9 cellular contexts compared by ENCODE assay signal in genomic region chr21:45556645-45557601, GRCh38. TPM values are rescaled to one million over a fixed set of nuclear protein-coding genes. Genes with fewer than 3 reads are reported as not detected.
DNase-seq lines count a peak whose midpoint lies in the region; ATAC-seq and TF ChIP-seq lines count a peak whose summit lies in the region.
"Had no signal": no experiment of that assay in that cellular context is flagged by ENCODE, and none has a peak within 500 bp of the region (broad histone marks: within the 10 kb centered on the region; RNA-seq: fewer than 3 reads in every experiment).

No MANE protein-coding gene starts in this region.

- no peaks in the 10 kb centered on the region for H3K9me3 Mint-ChIP-seq in activated naive CD4-positive, alpha-beta T cell treated with anti-CD3 and anti-CD28 coated beads for 36 hours
- no peaks in the 10 kb centered on the region for H3K9me3 Mint-ChIP-seq in T-helper 2 cell treated with Interferon-gamma antibody and Interleukin-4, amounts not matched to agents 5 μg/mL and 100 μg/mL, for 36 hours
- H3K9me3 Mint-ChIP-seq: activated T-helper 2 cell treated with anti-CD3 and anti-CD28 coated beads, Interferon-gamma antibody, Interleukin-2, Interleukin-4, amounts not matched to agents 10 μg/mL and 5 μg/mL and 100 μg/mL, durations not matched to agents 14 hours and 24 hours and 36 hours had no signal

- H4K20me1 ChIP-seq in PC-9 (ENCODE audit: insufficient read depth): no peaks in the 10 kb centered on the region

- H3K9me3 ChIP-seq in suprapubic skin (no peaks in the 10 kb centered on the region), PC-9 (ENCODE audit: insufficient read depth, low read depth) (no peaks in the 10 kb centered on the region)

- no peaks in the 10 kb centered on the region for H3K36me3 Mint-ChIP-seq in activated naive CD4-positive, alpha-beta T cell treated with anti-CD3 and anti-CD28 coated beads for 36 hours (ENCODE audit: low read depth)
- no peaks in the 10 kb centered on the region for H3K36me3 Mint-ChIP-seq in T-helper 2 cell treated with Interferon-gamma antibody and Interleukin-4, amounts not matched to agents 5 μg/mL and 100 μg/mL, for 36 hours (ENCODE audit: low read depth)

- peak; percentile 65 for ATAC-seq in left lobe of liver
- no peak for ATAC-seq in HG03378 (IDR thresholded peaks at IDR 0.05; ENCODE audit: unreplicated experiment)

- H3K27ac ChIP-seq in suprapubic skin (no peak overlapping the region), PC-9 (no peak overlapping the region)

- TF ChIP-seq EP300 in suprapubic skin (IDR thresholded peaks at IDR 0.05): no peak

- WGBS in suprapubic skin: 77% methylated on average over 15 of the region's 33 CpGs

- no peak for TF ChIP-seq POLR2A in suprapubic skin (IDR thresholded peaks at IDR 0.05)

- H3K27me3 Mint-ChIP-seq in activated naive CD4-positive, alpha-beta T cell treated with anti-CD3 and anti-CD28 coated beads for 36 hours (ENCODE audit: low read depth): no peaks in the 10 kb centered on the region
- peaks cover 2% of the 10 kb centered on the region for H3K27me3 Mint-ChIP-seq in T-helper 2 cell treated with Interferon-gamma antibody and Interleukin-4, amounts not matched to agents 5 μg/mL and 100 μg/mL, for 36 hours (ENCODE audit: low read depth)

- POLR2A ChIA-PET in PC-9 (lab: Charles Lee; ENCODE audit: unreplicated experiment): no interaction called here

- H3K4me3 Mint-ChIP-seq in activated naive CD4-positive, alpha-beta T cell treated with anti-CD3 and anti-CD28 coated beads for 36 hours: peak overlapping the region; percentile 15
- H3K4me3 Mint-ChIP-seq in T-helper 2 cell treated with Interferon-gamma antibody and Interleukin-4, amounts not matched to agents 5 μg/mL and 100 μg/mL, for 36 hours: peak overlapping the region; percentile 26

- peak; percentile 3 for DNase-seq in activated naive CD4-positive, alpha-beta T cell treated with anti-CD3 and anti-CD28 coated beads for 36 hours
- DNase-seq in activated naive CD4-positive, alpha-beta T cell treated with Interleukin-2 at 50 U/mL for 16 hours: no peak
- DNase-seq in T-helper 2 cell treated with Interferon-gamma antibody and Interleukin-4, amounts not matched to agents 5 μg/mL and 100 μg/mL, for 36 hours (ENCODE audit: low spot score): no peak
- DNase-seq in left lobe of liver (ENCODE audit: low spot score): peak; percentile 92
- DNase-seq in suprapubic skin (ENCODE audit: low spot score in 2 of 2): peak; percentile 61 to 80
- DNase-seq in kidney tubule cell (ENCODE audit: low spot score): no peak
- no peak for DNase-seq in PC-9

- H3F3A ChIP-seq in PC-9 (ENCODE audit: insufficient read depth, low read depth): no peaks in the 10 kb centered on the region

- H3K36me3 ChIP-seq in suprapubic skin (no peaks in the 10 kb centered on the region), PC-9 (ENCODE audit: low read depth) (no peaks in the 10 kb centered on the region)

- H3K4me1 ChIP-seq in suprapubic skin (peaks cover 16% of the 10 kb centered on the region), PC-9 (replicated peaks; ENCODE audit: insufficient read depth) (0 out of 2 replicates have a peak, but pooled peaks cover under 1% of the 10 kb centered on the region)

- H3K27me3 ChIP-seq in suprapubic skin (peaks cover 21% of the 10 kb centered on the region), PC-9 (ENCODE audit: insufficient read depth, low read depth) (peaks cover 31% of the 10 kb centered on the region)

- H3K9me2 ChIP-seq in PC-9 (ENCODE audit: insufficient read depth): no peaks in the 10 kb centered on the region

- no peak overlapping the region for H3K27ac Mint-ChIP-seq in activated naive CD4-positive, alpha-beta T cell treated with anti-CD3 and anti-CD28 coated beads for 36 hours
- no peak overlapping the region for H3K27ac Mint-ChIP-seq in T-helper 2 cell treated with Interferon-gamma antibody and Interleukin-4, amounts not matched to agents 5 μg/mL and 100 μg/mL, for 36 hours
- H3K27ac Mint-ChIP-seq: activated T-helper 2 cell treated with anti-CD3 and anti-CD28 coated beads, Interferon-gamma antibody, Interleukin-2, Interleukin-4, amounts not matched to agents 10 μg/mL and 5 μg/mL and 100 μg/mL, durations not matched to agents 14 hours and 24 hours and 36 hours had no signal

- TF ChIP-seq CTCF in suprapubic skin (IDR thresholded peaks at IDR 0.05): no peak
- no peak for TF ChIP-seq CTCF in PC-9 (conservative IDR thresholded peaks at IDR 0.05)

- H3K4me3 ChIP-seq in suprapubic skin (no peak overlapping the region), PC-9 (no peak overlapping the region)

- H3K79me2 ChIP-seq in PC-9 (ENCODE audit: low read depth): no peaks in the 10 kb centered on the region

- no TSS peak for BruUV-seq in PC-9 (replicated peaks; lab: Mats Ljungman, UMichigan)

- CTCF ChIA-PET in activated naive CD4-positive, alpha-beta T cell treated with anti-CD3 and anti-CD28 coated beads for 36 hours (lab: Charles Lee): interaction anchor here (0.9 to 1.8 kb wide), 5 partner anchors 11 to 419 kb away, joined by 3 to 17 read pairs (median 3); no protein-coding TSS in a partner anchor
- CTCF ChIA-PET in PC-9 (lab: Charles Lee): interaction anchor here (0.5 kb wide), 1 partner anchor 14 kb away, joined by 4 read pairs; no protein-coding TSS in a partner anchor

- peaks cover 8% of the 10 kb centered on the region for H3K4me1 Mint-ChIP-seq in activated naive CD4-positive, alpha-beta T cell treated with anti-CD3 and anti-CD28 coated beads for 36 hours (ENCODE audit: low read depth)
- peaks cover 4% of the 10 kb centered on the region for H3K4me1 Mint-ChIP-seq in T-helper 2 cell treated with Interferon-gamma antibody and Interleukin-4, amounts not matched to agents 5 μg/mL and 100 μg/mL, for 36 hours (ENCODE audit: low read depth)

- H3K4me2 ChIP-seq in PC-9: no peak overlapping the region

- intact Hi-C loops in activated naive CD4-positive, alpha-beta T cell treated with anti-CD3 and anti-CD28 coated beads for 36 hours (cut with micrococcal nuclease): no loop called here
- intact Hi-C loops in PC-9 (cut with micrococcal nuclease; ENCODE audit: unreplicated experiment): no loop called here

- no peak overlapping the region for H2AFZ ChIP-seq in PC-9

RNA-seq across cellular contexts. Expression of gene SLC19A1, which starts 14.7 kb away (rescaled TPM):
- 10 to 100 TPM; 32.2 to 33.0 TPM for total RNA-seq in activated naive CD4-positive, alpha-beta T cell treated with anti-CD3 and anti-CD28 coated beads for 36 hours
- total RNA-seq in left lobe of liver: 13.7 TPM
- 1 to 10 TPM; 7.0 to 9.8 (median 7.9) TPM for total RNA-seq in suprapubic skin
- total RNA-seq in PC-9 (2021): 22.6 and 25.0 TPM in 2 replicates

Comparison
In these comparisons a context has a peak if more than half of its experiments do, and no peak if none do; other contexts are left out.
1. DNase-seq: peak in activated naive CD4-positive, alpha-beta T cell treated with anti-CD3 and anti-CD28 coated beads for 36 hours (single experiment), left lobe of liver (single experiment) and suprapubic skin (2 of 2); none in activated naive CD4-positive, alpha-beta T cell treated with Interleukin-2 at 50 U/mL for 16 hours (single experiment), T-helper 2 cell treated with Interferon-gamma antibody and Interleukin-4, amounts not matched to agents 5 μg/mL and 100 μg/mL, for 36 hours (single experiment), kidney tubule cell (single experiment) and PC-9 (0 of 2).